ENCODE assay signal across 24 cellular contexts in the genomic region with DNA sequence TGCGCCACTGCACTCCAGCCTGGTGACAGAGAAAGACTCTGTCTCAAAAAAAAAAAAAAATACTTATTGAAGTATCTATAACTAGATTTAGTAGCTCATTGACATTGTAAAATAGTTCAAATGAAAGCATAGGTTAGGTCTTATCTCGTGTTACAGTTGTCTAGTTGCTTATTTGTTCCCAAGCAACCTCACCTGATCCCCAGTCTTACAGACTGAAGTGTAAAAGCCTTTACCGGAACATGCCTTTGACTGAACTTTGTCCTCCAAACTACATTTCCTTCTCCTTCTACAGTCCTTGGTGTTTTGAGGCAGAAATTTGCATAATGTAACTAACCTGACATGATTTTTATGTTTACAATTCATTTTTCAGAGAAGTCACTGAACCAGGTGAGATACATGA.
"Had no signal": no experiment of that assay in that cellular context is flagged by ENCODE, and none has a peak within 500 bp of the region (broad histone marks: within the 10 kb centered on the region; RNA-seq: fewer than 3 reads in every experiment).

No MANE protein-coding gene starts in this region.

- H3K4me1 Mint-ChIP-seq: immature natural killer cell had no signal

- H3K27me3 ChIP-seq: esophagus muscularis mucosa, foreskin keratinocyte, gastroesophageal sphincter, heart right ventricle, left lung had no signal

- H3K27ac ChIP-seq: coronary artery, dorsolateral prefrontal cortex, esophagus muscularis mucosa, foreskin keratinocyte, gastroesophageal sphincter, heart right ventricle, left lung, lower lobe of right lung had no signal

- H3K9me3 ChIP-seq: esophagus muscularis mucosa, gastroesophageal sphincter, heart right ventricle, left lung, lower lobe of right lung had no signal

- H3K27ac Mint-ChIP-seq: immature natural killer cell, mesothelial cell of epicardium had no signal

- DNase-seq: cerebellar nuclear complex; dermis blood vessel endothelial cell; dorsolateral prefrontal cortex; effector CD4-positive, alpha-beta T cell; effector memory CD4-positive, alpha-beta T cell; foreskin keratinocyte; glutamatergic neuron; head of caudate nucleus; heart right ventricle; hypothalamus; immature natural killer cell; islet precursor cell; kidney; kidney glomerular epithelial cell; left lung; left ventricle myocardium superior; lower lobe of right lung; mesenchymal stem cell had no signal

- FAIRE-seq: endothelial cell of umbilical vein, frontal cortex, kidney had no signal

- H3K4me1 ChIP-seq: esophagus muscularis mucosa, gastroesophageal sphincter, heart right ventricle, left lung, lower lobe of right lung had no signal

- H3K4me3 Mint-ChIP-seq: immature natural killer cell, mesothelial cell of epicardium had no signal

- H3K4me3 ChIP-seq: coronary artery, dorsolateral prefrontal cortex, esophagus muscularis mucosa, gastroesophageal sphincter, heart right ventricle, left lung, lower lobe of right lung had no signal

- ATAC-seq: foreskin keratinocyte, gastroesophageal sphincter, heart right ventricle, left lung, left ventricle myocardium superior, lower lobe of right lung had no signal

- H3K36me3 ChIP-seq: esophagus muscularis mucosa, gastroesophageal sphincter, heart right ventricle, left lung, lower lobe of right lung had no signal
